Comparison of ENCODE assay signal across 36 cellular contexts in the genomic region with DNA sequence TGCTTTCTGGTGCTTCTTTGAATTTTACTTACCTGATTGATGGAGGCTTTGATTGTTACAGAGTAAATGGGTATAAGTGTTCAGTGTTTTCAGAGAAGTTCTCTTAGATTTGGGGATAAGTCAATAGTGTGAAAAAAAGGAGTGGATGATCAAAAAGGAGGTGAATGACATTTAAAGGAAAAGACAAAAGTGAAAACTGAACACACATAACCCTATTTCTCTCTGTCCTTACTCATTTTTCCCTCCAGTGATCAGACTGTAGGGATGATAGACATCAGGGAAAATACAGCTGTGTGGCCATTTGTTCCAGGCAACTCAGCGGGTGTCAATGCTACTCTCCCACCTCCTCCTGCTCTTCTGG. TPM values are rescaled to one million over a fixed set of nuclear protein-coding genes. Genes with fewer than 3 reads are reported as not detected.
"Had no signal": no experiment of that assay in that cellular context is flagged by ENCODE, and none has a peak within 500 bp of the region (broad histone marks: within the 10 kb centered on the region; RNA-seq: fewer than 3 reads in every experiment).

No MANE protein-coding gene starts in this region.

- H3K4me1 Mint-ChIP-seq: activated B cell treated with CpG ODN at 0.5 μM for 24 hours; activated CD4-positive, alpha-beta memory T cell treated with anti-CD3 and anti-CD28 coated beads, Interleukin-2, amount 10 ng/mL, durations not matched to agents 7 days and 5 days; activated CD8-positive, alpha-beta memory T cell treated with anti-CD3 and anti-CD28 coated beads, Interleukin-2, amount 10 ng/mL, durations not matched to agents 7 days and 5 days; activated T-helper 17 cell treated with anti-CD3 and anti-CD28 coated beads, Interleukin-2, amount 50 U/mL, for 72 hours had no signal

- H3K27me3 Mint-ChIP-seq: activated naive CD8-positive, alpha-beta T cell treated with anti-CD3 and anti-CD28 coated beads for 36 hours had no signal

- H3K9me3 Mint-ChIP-seq: activated B cell treated with CpG ODN at 0.5 μM for 24 hours; activated CD4-positive, alpha-beta memory T cell treated with anti-CD3 and anti-CD28 coated beads, Interleukin-2, amount 10 ng/mL, durations not matched to agents 7 days and 5 days; activated T-cell treated with anti-CD3 and anti-CD28 coated beads, Interleukin-2, amount 50 U/mL, for 72 hours; activated T-helper 17 cell treated with anti-CD3 and anti-CD28 coated beads, Interleukin-2, amount 50 U/mL, for 72 hours had no signal

- H3K27ac Mint-ChIP-seq: activated B cell treated with CpG ODN at 0.5 μM for 24 hours; activated CD4-positive, alpha-beta memory T cell treated with anti-CD3 and anti-CD28 coated beads, Interleukin-2, amount 10 ng/mL, durations not matched to agents 7 days and 5 days; activated CD8-positive, alpha-beta memory T cell treated with anti-CD3 and anti-CD28 coated beads, Interleukin-2, amount 10 ng/mL, durations not matched to agents 7 days and 5 days; activated naive CD8-positive, alpha-beta T cell treated with anti-CD3 and anti-CD28 coated beads for 36 hours; activated T-cell treated with anti-CD3 and anti-CD28 coated beads, Interleukin-2, amount 50 U/mL, for 72 hours; activated T-helper 17 cell treated with anti-CD3 and anti-CD28 coated beads, Interleukin-2, amount 50 U/mL, for 72 hours had no signal

- H3K36me3 Mint-ChIP-seq: activated CD8-positive, alpha-beta memory T cell treated with anti-CD3 and anti-CD28 coated beads, Interleukin-2, amount 10 ng/mL, durations not matched to agents 7 days and 5 days; activated naive CD8-positive, alpha-beta T cell treated with anti-CD3 and anti-CD28 coated beads for 36 hours had no signal

- H3K27ac ChIP-seq: VCaP had no signal

- H3K4me3 Mint-ChIP-seq: activated B cell treated with CpG ODN at 0.5 μM for 24 hours; activated CD4-positive, alpha-beta memory T cell treated with anti-CD3 and anti-CD28 coated beads, Interleukin-2, amount 10 ng/mL, durations not matched to agents 7 days and 5 days; activated CD8-positive, alpha-beta memory T cell treated with anti-CD3 and anti-CD28 coated beads, Interleukin-2, amount 10 ng/mL, durations not matched to agents 7 days and 5 days; activated naive CD8-positive, alpha-beta T cell treated with anti-CD3 and anti-CD28 coated beads for 36 hours; activated T-cell treated with anti-CD3 and anti-CD28 coated beads, Interleukin-2, amount 50 U/mL, for 72 hours; activated T-helper 17 cell treated with anti-CD3 and anti-CD28 coated beads, Interleukin-2, amount 50 U/mL, for 72 hours had no signal

- DNase-seq: activated B cell treated with CpG ODN at 0.5 μM for 24 hours; activated CD4-positive, alpha-beta memory T cell treated with anti-CD3 and anti-CD28 coated beads, Interleukin-2, amount 10 ng/mL, durations not matched to agents 7 days and 5 days; activated CD4-positive, alpha-beta T cell treated with anti-CD3 and anti-CD28 coated beads for 48 hours; activated CD4-positive, CD25-positive, alpha-beta regulatory T cell treated with anti-CD3 and anti-CD28 coated beads, Interleukin-2, amount 50 U/mL, for 72 hours; activated CD8-positive, alpha-beta memory T cell treated with anti-CD3 and anti-CD28 coated beads for 24 hours; activated CD8-positive, alpha-beta memory T cell treated with anti-CD3 and anti-CD28 coated beads, Interleukin-2, amount 10 ng/mL, durations not matched to agents 7 days and 5 days; activated CD8-positive, alpha-beta memory T cell treated with anti-CD3 and anti-CD28 coated beads, Interleukin-2, amount 50 U/mL, for 48 hours; activated effector memory CD4-positive, alpha-beta T cell treated with anti-CD3 and anti-CD28 coated beads, Interleukin-2, amount 50 U/mL, for 16 hours; activated naive CD4-positive, alpha-beta T cell; activated naive CD4-positive, alpha-beta T cell treated with anti-CD3 and anti-CD28 coated beads, Interleukin-2, amount 50 U/mL, for 16 hours; activated naive CD8-positive, alpha-beta T cell treated with anti-CD3 and anti-CD28 coated beads for 36 hours; activated T-cell treated with anti-CD3 and anti-CD28 coated beads, Interleukin-2, amount 50 U/mL, for 72 hours; amniotic stem cell; aorta; KG1; MM.1S; NCI-H1092 treated with DMSO at 0.1 percent for 48 hours; NCI-H1417; NCI-H146; NCI-H187; NCI-H2029 treated with DMSO at 0.1 percent for 48 hours; NCI-H2107; NCI-H2171; NCI-H510A; NCI-H526; NCI-H748 treated with DMSO at 0.1 percent for 48 hours; OCI-M1; Right ventricle myocardium superior; SW 1271; T-helper 1 cell; T-helper 2 cell; T-helper 9 cell had no signal

- ATAC-seq: activated CD8-positive, alpha-beta memory T cell treated with anti-CD3 and anti-CD28 coated beads, Interleukin-2, amount 10 ng/mL, durations not matched to agents 7 days and 5 days; activated T-cell treated with anti-CD3 and anti-CD28 coated beads, Interleukin-2, amount 50 U/mL, for 72 hours; activated T-helper 17 cell treated with anti-CD3 and anti-CD28 coated beads, Interleukin-2, amount 50 U/mL, for 72 hours had no signal

RNA-seq across cellular contexts. Expression of a gene that starts 0.3 kb away (rescaled TPM):
- total RNA-seq: activated B cell treated with CpG ODN at 0.5 μM for 24 hours; activated CD4-positive, alpha-beta memory T cell treated with anti-CD3 and anti-CD28 coated beads, Interleukin-2, amount 10 ng/mL, durations not matched to agents 7 days and 5 days; activated CD8-positive, alpha-beta memory T cell treated with anti-CD3 and anti-CD28 coated beads, Interleukin-2, amount 10 ng/mL, durations not matched to agents 7 days and 5 days; activated T-cell treated with anti-CD3 and anti-CD28 coated beads, Interleukin-2, amount 50 U/mL, for 72 hours; cardiac septum; LHCN-M2; Right ventricle myocardium superior had no signal

RNA-seq across cellular contexts. Expression of a gene that starts 26.0 kb away (rescaled TPM):
- total RNA-seq: activated B cell treated with CpG ODN at 0.5 μM for 24 hours; activated CD4-positive, alpha-beta memory T cell treated with anti-CD3 and anti-CD28 coated beads, Interleukin-2, amount 10 ng/mL, durations not matched to agents 7 days and 5 days; activated CD8-positive, alpha-beta memory T cell treated with anti-CD3 and anti-CD28 coated beads, Interleukin-2, amount 10 ng/mL, durations not matched to agents 7 days and 5 days; activated naive CD8-positive, alpha-beta T cell treated with anti-CD3 and anti-CD28 coated beads for 36 hours; Right ventricle myocardium superior had no signal

RNA-seq across cellular contexts. Expression of a gene that starts 59.3 kb away (rescaled TPM):
- total RNA-seq: activated B cell treated with CpG ODN at 0.5 μM for 24 hours; activated CD4-positive, alpha-beta memory T cell treated with anti-CD3 and anti-CD28 coated beads, Interleukin-2, amount 10 ng/mL, durations not matched to agents 7 days and 5 days; activated CD8-positive, alpha-beta memory T cell treated with anti-CD3 and anti-CD28 coated beads, Interleukin-2, amount 10 ng/mL, durations not matched to agents 7 days and 5 days; activated naive CD8-positive, alpha-beta T cell treated with anti-CD3 and anti-CD28 coated beads for 36 hours; activated T-cell treated with anti-CD3 and anti-CD28 coated beads, Interleukin-2, amount 50 U/mL, for 72 hours; activated T-helper 17 cell treated with anti-CD3 and anti-CD28 coated beads, Interleukin-2, amount 50 U/mL, for 72 hours; aorta; cardiac septum; Right ventricle myocardium superior had no signal
- polyA plus RNA-seq: aorta had no signal
